ENCODE assay signal across 1 cellular context in genomic region chr20:56554869-56555268, GRCh38.
A peak's percentile ranks its signal among the peaks of the same experiment; 100 is the strongest.
TF ChIP-seq lines count a peak whose summit lies in the region.

No MANE protein-coding gene starts in this region.

TF ChIP-seq in GM12878, 131 proteins besides CTCF, POLR2A, EP300 and RAD21 (continued from another document and continues in another):
- TF ChIP-seq, protein P1, sequence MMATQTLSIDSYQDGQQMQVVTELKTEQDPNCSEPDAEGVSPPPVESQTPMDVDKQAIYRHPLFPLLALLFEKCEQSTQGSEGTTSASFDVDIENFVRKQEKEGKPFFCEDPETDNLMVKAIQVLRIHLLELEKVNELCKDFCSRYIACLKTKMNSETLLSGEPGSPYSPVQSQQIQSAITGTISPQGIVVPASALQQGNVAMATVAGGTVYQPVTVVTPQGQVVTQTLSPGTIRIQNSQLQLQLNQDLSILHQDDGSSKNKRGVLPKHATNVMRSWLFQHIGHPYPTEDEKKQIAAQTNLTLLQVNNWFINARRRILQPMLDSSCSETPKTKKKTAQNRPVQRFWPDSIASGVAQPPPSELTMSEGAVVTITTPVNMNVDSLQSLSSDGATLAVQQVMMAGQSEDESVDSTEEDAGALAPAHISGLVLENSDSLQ (IDR thresholded peaks at IDR 0.05), result no peak
- TF ChIP-seq MTA2 (IDR thresholded peaks at IDR 0.05; ENCODE audit: low read depth) (peak; percentile 80), NBN (IDR thresholded peaks at IDR 0.05) (0 out of 2 replicates have a peak, but pooled peaks have one; percentile 24), RUNX3 (IDR thresholded peaks at IDR 0.05; ENCODE audit: low read length) (peak; percentile 35; the same call in 1 of the 2 replicates), SPI1 (IDR thresholded peaks at IDR 0.05; ENCODE audit: borderline replicate concordance, insufficient read depth, low read depth, low read length) (peak; percentile 63; the same call in 1 of the 2 replicates), SMAD5 (IDR thresholded peaks at IDR 0.05; ENCODE audit: low read depth) (no peak), IRF4 (IDR thresholded peaks at IDR 0.05; ENCODE audit: low read depth, low read length) (no peak), FOS (IDR thresholded peaks at IDR 0.05; ENCODE audit: borderline replicate concordance, extremely low read depth, insufficient read length) (no peak), HDAC2 (IDR thresholded peaks at IDR 0.05) (no peak), SKIL (IDR thresholded peaks at IDR 0.05; ENCODE audit: low read depth, poor library complexity, severe bottlenecking) (peak; percentile 33), TBL1XR1 (IDR thresholded peaks at IDR 0.05; ENCODE audit: low read depth, low read length) (no peak), SMAD1 (IDR thresholded peaks at IDR 0.05; ENCODE audit: low read depth, partially characterized antibody) (no peak), YY1 (IDR thresholded peaks at IDR 0.05; ENCODE audit: low read depth, low read length) (0 out of 2 replicates have a peak, but pooled peaks have one; percentile 31), RFX5 (IDR thresholded peaks at IDR 0.05; ENCODE audit: low read depth, low read length) (no peak), JUND (IDR thresholded peaks at IDR 0.05; ENCODE audit: low read depth, low read length) (peak; percentile 69), ZBTB40 (IDR thresholded peaks at IDR 0.05; ENCODE audit: borderline replicate concordance) (no peak), ATF7 (IDR thresholded peaks at IDR 0.05; ENCODE audit: low read depth) (peak; percentile 67), MEF2A (IDR thresholded peaks at IDR 0.05; ENCODE audit: insufficient read depth, low read depth, low read length) (peak; percentile 80), SUZ12 (IDR thresholded peaks at IDR 0.05; ENCODE audit: unreplicated experiment) (no peak), IKZF1 (conservative IDR thresholded peaks at IDR 0.05) (peak; percentile 86), CHD1 (IDR thresholded peaks at IDR 0.05; ENCODE audit: low read depth, low read length) (no peak), SMARCA5 (IDR thresholded peaks at IDR 0.05) (no peak), DPF2 (IDR thresholded peaks at IDR 0.05) (0 out of 2 replicates have a peak, but pooled peaks have one; percentile 40), ZNF622 (IDR thresholded peaks at IDR 0.05) (no peak), HCFC1 (IDR thresholded peaks at IDR 0.05; ENCODE audit: low read length) (no peak), ZNF207 (IDR thresholded peaks at IDR 0.05; ENCODE audit: borderline replicate concordance) (no peak), RBBP5 (conservative IDR thresholded peaks at IDR 0.05) (0 out of 2 replicates have a peak, but pooled peaks have one; percentile 50)
- TF ChIP-seq, protein P2, sequence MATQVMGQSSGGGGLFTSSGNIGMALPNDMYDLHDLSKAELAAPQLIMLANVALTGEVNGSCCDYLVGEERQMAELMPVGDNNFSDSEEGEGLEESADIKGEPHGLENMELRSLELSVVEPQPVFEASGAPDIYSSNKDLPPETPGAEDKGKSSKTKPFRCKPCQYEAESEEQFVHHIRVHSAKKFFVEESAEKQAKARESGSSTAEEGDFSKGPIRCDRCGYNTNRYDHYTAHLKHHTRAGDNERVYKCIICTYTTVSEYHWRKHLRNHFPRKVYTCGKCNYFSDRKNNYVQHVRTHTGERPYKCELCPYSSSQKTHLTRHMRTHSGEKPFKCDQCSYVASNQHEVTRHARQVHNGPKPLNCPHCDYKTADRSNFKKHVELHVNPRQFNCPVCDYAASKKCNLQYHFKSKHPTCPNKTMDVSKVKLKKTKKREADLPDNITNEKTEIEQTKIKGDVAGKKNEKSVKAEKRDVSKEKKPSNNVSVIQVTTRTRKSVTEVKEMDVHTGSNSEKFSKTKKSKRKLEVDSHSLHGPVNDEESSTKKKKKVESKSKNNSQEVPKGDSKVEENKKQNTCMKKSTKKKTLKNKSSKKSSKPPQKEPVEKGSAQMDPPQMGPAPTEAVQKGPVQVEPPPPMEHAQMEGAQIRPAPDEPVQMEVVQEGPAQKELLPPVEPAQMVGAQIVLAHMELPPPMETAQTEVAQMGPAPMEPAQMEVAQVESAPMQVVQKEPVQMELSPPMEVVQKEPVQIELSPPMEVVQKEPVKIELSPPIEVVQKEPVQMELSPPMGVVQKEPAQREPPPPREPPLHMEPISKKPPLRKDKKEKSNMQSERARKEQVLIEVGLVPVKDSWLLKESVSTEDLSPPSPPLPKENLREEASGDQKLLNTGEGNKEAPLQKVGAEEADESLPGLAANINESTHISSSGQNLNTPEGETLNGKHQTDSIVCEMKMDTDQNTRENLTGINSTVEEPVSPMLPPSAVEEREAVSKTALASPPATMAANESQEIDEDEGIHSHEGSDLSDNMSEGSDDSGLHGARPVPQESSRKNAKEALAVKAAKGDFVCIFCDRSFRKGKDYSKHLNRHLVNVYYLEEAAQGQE (IDR thresholded peaks at IDR 0.05; ENCODE audit: low read depth, low read length), result no peak
- TF ChIP-seq, protein P3, sequence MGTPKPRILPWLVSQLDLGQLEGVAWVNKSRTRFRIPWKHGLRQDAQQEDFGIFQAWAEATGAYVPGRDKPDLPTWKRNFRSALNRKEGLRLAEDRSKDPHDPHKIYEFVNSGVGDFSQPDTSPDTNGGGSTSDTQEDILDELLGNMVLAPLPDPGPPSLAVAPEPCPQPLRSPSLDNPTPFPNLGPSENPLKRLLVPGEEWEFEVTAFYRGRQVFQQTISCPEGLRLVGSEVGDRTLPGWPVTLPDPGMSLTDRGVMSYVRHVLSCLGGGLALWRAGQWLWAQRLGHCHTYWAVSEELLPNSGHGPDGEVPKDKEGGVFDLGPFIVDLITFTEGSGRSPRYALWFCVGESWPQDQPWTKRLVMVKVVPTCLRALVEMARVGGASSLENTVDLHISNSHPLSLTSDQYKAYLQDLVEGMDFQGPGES (IDR thresholded peaks at IDR 0.05), result no peak
- TF ChIP-seq, protein P4, sequence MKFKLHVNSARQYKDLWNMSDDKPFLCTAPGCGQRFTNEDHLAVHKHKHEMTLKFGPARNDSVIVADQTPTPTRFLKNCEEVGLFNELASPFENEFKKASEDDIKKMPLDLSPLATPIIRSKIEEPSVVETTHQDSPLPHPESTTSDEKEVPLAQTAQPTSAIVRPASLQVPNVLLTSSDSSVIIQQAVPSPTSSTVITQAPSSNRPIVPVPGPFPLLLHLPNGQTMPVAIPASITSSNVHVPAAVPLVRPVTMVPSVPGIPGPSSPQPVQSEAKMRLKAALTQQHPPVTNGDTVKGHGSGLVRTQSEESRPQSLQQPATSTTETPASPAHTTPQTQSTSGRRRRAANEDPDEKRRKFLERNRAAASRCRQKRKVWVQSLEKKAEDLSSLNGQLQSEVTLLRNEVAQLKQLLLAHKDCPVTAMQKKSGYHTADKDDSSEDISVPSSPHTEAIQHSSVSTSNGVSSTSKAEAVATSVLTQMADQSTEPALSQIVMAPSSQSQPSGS (IDR thresholded peaks at IDR 0.05; ENCODE audit: low read length), result peak; percentile 20; the same call in 1 of the 2 replicates
- TF ChIP-seq, protein P5, sequence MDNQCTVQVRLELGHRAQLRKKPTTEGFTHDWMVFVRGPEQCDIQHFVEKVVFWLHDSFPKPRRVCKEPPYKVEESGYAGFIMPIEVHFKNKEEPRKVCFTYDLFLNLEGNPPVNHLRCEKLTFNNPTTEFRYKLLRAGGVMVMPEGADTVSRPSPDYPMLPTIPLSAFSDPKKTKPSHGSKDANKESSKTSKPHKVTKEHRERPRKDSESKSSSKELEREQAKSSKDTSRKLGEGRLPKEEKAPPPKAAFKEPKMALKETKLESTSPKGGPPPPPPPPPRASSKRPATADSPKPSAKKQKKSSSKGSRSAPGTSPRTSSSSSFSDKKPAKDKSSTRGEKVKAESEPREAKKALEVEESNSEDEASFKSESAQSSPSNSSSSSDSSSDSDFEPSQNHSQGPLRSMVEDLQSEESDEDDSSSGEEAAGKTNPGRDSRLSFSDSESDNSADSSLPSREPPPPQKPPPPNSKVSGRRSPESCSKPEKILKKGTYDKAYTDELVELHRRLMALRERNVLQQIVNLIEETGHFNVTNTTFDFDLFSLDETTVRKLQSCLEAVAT (IDR thresholded peaks at IDR 0.05), result no peak
- TF ChIP-seq, protein P6, sequence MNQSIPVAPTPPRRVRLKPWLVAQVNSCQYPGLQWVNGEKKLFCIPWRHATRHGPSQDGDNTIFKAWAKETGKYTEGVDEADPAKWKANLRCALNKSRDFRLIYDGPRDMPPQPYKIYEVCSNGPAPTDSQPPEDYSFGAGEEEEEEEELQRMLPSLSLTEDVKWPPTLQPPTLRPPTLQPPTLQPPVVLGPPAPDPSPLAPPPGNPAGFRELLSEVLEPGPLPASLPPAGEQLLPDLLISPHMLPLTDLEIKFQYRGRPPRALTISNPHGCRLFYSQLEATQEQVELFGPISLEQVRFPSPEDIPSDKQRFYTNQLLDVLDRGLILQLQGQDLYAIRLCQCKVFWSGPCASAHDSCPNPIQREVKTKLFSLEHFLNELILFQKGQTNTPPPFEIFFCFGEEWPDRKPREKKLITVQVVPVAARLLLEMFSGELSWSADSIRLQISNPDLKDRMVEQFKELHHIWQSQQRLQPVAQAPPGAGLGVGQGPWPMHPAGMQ (IDR thresholded peaks at IDR 0.05; ENCODE audit: borderline replicate concordance), result no peak
- TF ChIP-seq, protein P7, sequence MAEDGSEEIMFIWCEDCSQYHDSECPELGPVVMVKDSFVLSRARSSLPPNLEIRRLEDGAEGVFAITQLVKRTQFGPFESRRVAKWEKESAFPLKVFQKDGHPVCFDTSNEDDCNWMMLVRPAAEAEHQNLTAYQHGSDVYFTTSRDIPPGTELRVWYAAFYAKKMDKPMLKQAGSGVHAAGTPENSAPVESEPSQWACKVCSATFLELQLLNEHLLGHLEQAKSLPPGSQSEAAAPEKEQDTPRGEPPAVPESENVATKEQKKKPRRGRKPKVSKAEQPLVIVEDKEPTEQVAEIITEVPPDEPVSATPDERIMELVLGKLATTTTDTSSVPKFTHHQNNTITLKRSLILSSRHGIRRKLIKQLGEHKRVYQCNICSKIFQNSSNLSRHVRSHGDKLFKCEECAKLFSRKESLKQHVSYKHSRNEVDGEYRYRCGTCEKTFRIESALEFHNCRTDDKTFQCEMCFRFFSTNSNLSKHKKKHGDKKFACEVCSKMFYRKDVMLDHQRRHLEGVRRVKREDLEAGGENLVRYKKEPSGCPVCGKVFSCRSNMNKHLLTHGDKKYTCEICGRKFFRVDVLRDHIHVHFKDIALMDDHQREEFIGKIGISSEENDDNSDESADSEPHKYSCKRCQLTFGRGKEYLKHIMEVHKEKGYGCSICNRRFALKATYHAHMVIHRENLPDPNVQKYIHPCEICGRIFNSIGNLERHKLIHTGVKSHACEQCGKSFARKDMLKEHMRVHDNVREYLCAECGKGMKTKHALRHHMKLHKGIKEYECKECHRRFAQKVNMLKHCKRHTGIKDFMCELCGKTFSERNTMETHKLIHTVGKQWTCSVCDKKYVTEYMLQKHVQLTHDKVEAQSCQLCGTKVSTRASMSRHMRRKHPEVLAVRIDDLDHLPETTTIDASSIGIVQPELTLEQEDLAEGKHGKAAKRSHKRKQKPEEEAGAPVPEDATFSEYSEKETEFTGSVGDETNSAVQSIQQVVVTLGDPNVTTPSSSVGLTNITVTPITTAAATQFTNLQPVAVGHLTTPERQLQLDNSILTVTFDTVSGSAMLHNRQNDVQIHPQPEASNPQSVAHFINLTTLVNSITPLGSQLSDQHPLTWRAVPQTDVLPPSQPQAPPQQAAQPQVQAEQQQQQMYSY (CRISPR knock-in tag; IDR thresholded peaks at IDR 0.05), result no peak
- TF ChIP-seq, protein P8, sequence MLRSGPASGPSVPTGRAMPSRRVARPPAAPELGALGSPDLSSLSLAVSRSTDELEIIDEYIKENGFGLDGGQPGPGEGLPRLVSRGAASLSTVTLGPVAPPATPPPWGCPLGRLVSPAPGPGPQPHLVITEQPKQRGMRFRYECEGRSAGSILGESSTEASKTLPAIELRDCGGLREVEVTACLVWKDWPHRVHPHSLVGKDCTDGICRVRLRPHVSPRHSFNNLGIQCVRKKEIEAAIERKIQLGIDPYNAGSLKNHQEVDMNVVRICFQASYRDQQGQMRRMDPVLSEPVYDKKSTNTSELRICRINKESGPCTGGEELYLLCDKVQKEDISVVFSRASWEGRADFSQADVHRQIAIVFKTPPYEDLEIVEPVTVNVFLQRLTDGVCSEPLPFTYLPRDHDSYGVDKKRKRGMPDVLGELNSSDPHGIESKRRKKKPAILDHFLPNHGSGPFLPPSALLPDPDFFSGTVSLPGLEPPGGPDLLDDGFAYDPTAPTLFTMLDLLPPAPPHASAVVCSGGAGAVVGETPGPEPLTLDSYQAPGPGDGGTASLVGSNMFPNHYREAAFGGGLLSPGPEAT (IDR thresholded peaks at IDR 0.05; ENCODE audit: low read depth), result no peak; the same call in none of the 2 replicates
